In genomic region chr2:112156152-112156986, GRCh38 we compare ENCODE assay signal across 10 cellular contexts. TPM values are rescaled to one million over a fixed set of nuclear protein-coding genes. Genes with fewer than 3 reads are reported as not detected.
DNase-seq lines count a peak whose midpoint lies in the region; ATAC-seq, FAIRE-seq and TF ChIP-seq lines count a peak whose summit lies in the region.
"Had no signal": no experiment of that assay in that cellular context is flagged by ENCODE, and none has a peak within 500 bp of the region (broad histone marks: within the 10 kb centered on the region; RNA-seq: fewer than 3 reads in every experiment).

No MANE protein-coding gene starts in this region.

- peak overlapping the region; percentile 37 for H3K4me2 ChIP-seq in endothelial cell of umbilical vein (ENCODE audit: insufficient read depth, low read length)

- H3K36me3 ChIP-seq in endothelial cell of umbilical vein (ENCODE audit: control insufficient read depth in 2 of 2, extremely low read depth in 1 of 2, insufficient read depth in 2 of 2, low read length in 2 of 2), result no peaks in the 10 kb centered on the region
- H3K36me3 ChIP-seq in heart left ventricle, result no peaks in the 10 kb centered on the region

- H3K4me1 ChIP-seq in endothelial cell of umbilical vein (ENCODE audit: control insufficient read depth, extremely low read depth, insufficient read depth, low read length) (peaks cover 11% of the 10 kb centered on the region), heart left ventricle (peaks cover 0 to 11% (median 0%) of the 10 kb centered on the region in 12 donors)

- H3K9me3 ChIP-seq in endothelial cell of umbilical vein (replicated peaks; ENCODE audit: control insufficient read depth, insufficient read depth, low read length), result no peaks in the 10 kb centered on the region
- H3K9me3 ChIP-seq in heart left ventricle, result no peaks in the 10 kb centered on the region

- H3K9me1 ChIP-seq in endothelial cell of umbilical vein (replicated peaks; ENCODE audit: control insufficient read depth, extremely low read depth, insufficient read depth, low read length), result no peaks in the 10 kb centered on the region

- CTCF ChIA-PET in endothelial cell of umbilical vein (lab: Charles Lee), result interaction anchor here (1.6 kb wide), 1 partner anchor 60 kb away, joined by 5 read pairs; no protein-coding TSS in a partner anchor

- no peak overlapping the region for H3K9ac ChIP-seq in endothelial cell of umbilical vein (replicated peaks; ENCODE audit: extremely low read depth, insufficient read depth, low read length)

- no peaks in the 10 kb centered on the region for H3K79me2 ChIP-seq in endothelial cell of umbilical vein (ENCODE audit: control insufficient read depth, insufficient read depth, low read length)

- FAIRE-seq in GM12891 (lab: Jason Lieb, UNC), result peak; percentile 64
- FAIRE-seq in endothelial cell of umbilical vein (lab: Jason Lieb, UNC), result no peak
- FAIRE-seq: TTC549 had no signal

- H3K27me3 ChIP-seq in endothelial cell of umbilical vein (ENCODE audit: control insufficient read depth in 2 of 2, insufficient read depth in 2 of 2, low read length in 2 of 2), result no peaks in the 10 kb centered on the region
- no peaks in the 10 kb centered on the region for H3K27me3 ChIP-seq in heart left ventricle

- H4K20me1 ChIP-seq in endothelial cell of umbilical vein (replicated peaks; ENCODE audit: control insufficient read depth, extremely low read depth, insufficient read depth, low read length), result no peaks in the 10 kb centered on the region

- peak overlapping the region; percentile 0 for H3K27ac ChIP-seq in endothelial cell of umbilical vein (ENCODE audit: insufficient read depth, low read depth, low read length)
- no peak overlapping the region for H3K27ac ChIP-seq in heart left ventricle

- TF ChIP-seq CTCF in endothelial cell of umbilical vein (IDR thresholded peaks at IDR 0.05; ENCODE audit: extremely low read depth in 1 of 2, insufficient read depth in 1 of 2, low read depth in 1 of 2, low read length in 2 of 2), result no peak
- no peak for TF ChIP-seq CTCF in heart left ventricle (IDR thresholded peaks at IDR 0.05)

- POLR2A ChIA-PET in endothelial cell of umbilical vein (lab: Charles Lee), result no interaction called here

- intact Hi-C loops in endothelial cell of umbilical vein (cut with micrococcal nuclease), result no loop called here
- intact Hi-C loops in heart left ventricle (cut with DNase I), result no loop called here

- peak overlapping the region; percentile 43 for H2AFZ ChIP-seq in endothelial cell of umbilical vein (ENCODE audit: low read depth, low read length)

- BruUV-seq in endothelial cell of umbilical vein (replicated peaks; lab: Mats Ljungman, UMichigan), result no TSS peak

- H3K4me3 ChIP-seq in endothelial cell of umbilical vein (replicated peaks in 1 of 3; ENCODE audit: insufficient read depth in 1 of 3, low read depth in 1 of 3, low read length in 3 of 3) (no peak overlapping the region), heart left ventricle (no peak overlapping the region)

- TF ChIP-seq POLR2A in GM12891 (IDR thresholded peaks at IDR 0.05; ENCODE audit: low read depth, low read length) (no peak), endothelial cell of umbilical vein (IDR thresholded peaks at IDR 0.05; ENCODE audit: low read depth, low read length) (no peak), heart left ventricle (IDR thresholded peaks at IDR 0.05) (no peak)

- dilution Hi-C loops in endothelial cell of umbilical vein (cut with MboI; ENCODE audit: extremely low pct_ligation_motif_present, low sequenced_read_pairs), result no loop called here

- ATAC-seq in heart left ventricle (no peak), GM19467 (IDR thresholded peaks at IDR 0.05; ENCODE audit: unreplicated experiment) (no peak)

- 76 to 80% (median 77%) methylated on average over 21 of the region's 21 CpGs for WGBS in heart left ventricle, 4 donors

- no peak for DNase-seq in GM12891 (ENCODE audit: insufficient read length, low spot score)
- peak; percentile 44 for DNase-seq in activated CD4-positive, alpha-beta T cell treated with anti-CD3 and anti-CD28 coated beads, Interleukin-2, amount 50 U/mL, for 1 hour
- no peak for DNase-seq in endothelial cell of umbilical vein (ENCODE audit: low read depth, low spot score)
- DNase-seq in stimulated activated CD4-positive, alpha-beta T cell treated with anti-CD3 and anti-CD28 coated beads, Interleukin-2, amount 100 ng/mL, for 24 hours, result peak; percentile 32 to 62
- DNase-seq in heart left ventricle, result no peak
- DNase-seq in NCI-H82 (lab: John Stamatoyannopoulos, UW), result no peak
- DNase-seq in NK-92 treated with Interleukin-12 subunit alpha and Interleukin-12 subunit beta, amount 100 ng/mL, for 24 hours (lab: John Stamatoyannopoulos, UW), result no peak
- DNase-seq: hippocampal formation had no signal

TF ChIP-seq in GM12891, 5 proteins besides CTCF, POLR2A, EP300 and RAD21:
- no peak for TF ChIP-seq POLR2AphosphoS5 (IDR thresholded peaks at IDR 0.05; ENCODE audit: low read depth, low read length)

TF ChIP-seq in endothelial cell of umbilical vein, 7 proteins besides CTCF, POLR2A, EP300 and RAD21:
- TF ChIP-seq POLR2AphosphoS5 (IDR thresholded peaks at IDR 0.05; ENCODE audit: insufficient read depth, low read depth, low read length), result no peak
- TF ChIP-seq MAX (IDR thresholded peaks at IDR 0.05; ENCODE audit: insufficient read depth, insufficient read length), result no peak
- TF ChIP-seq FOS (IDR thresholded peaks at IDR 0.05; ENCODE audit: borderline replicate concordance, insufficient read depth, low read length), result no peak
- TF ChIP-seq JUN (IDR thresholded peaks at IDR 0.05; ENCODE audit: borderline replicate concordance, insufficient read depth, insufficient read length, low read depth), result no peak
- TF ChIP-seq MYC (IDR thresholded peaks at IDR 0.05; ENCODE audit: low read depth, low read length), result no peak
- TF ChIP-seq EZH2 (IDR thresholded peaks at IDR 0.05; ENCODE audit: borderline replicate concordance, low read depth, low read length, severe bottlenecking), result no peak
- TF ChIP-seq GATA2 (IDR thresholded peaks at IDR 0.05; ENCODE audit: insufficient read depth, insufficient read length, low read depth, low read length), result no peak

RNA-seq across cellular contexts. Expression of gene FBLN7, which starts 18.2 kb away (rescaled TPM):
- polyA plus RNA-seq in GM12891 (2012; ENCODE audit: low read depth, missing spikeins), result not detected
- 2.1 and 3.3 TPM in 2 replicates for total RNA-seq in endothelial cell of umbilical vein
- 3.1 and 3.4 TPM in 2 replicates for polyA plus RNA-seq in endothelial cell of umbilical vein
- 2.9 and 3.8 TPM in 2 replicates for polyA plus RNA-seq in endothelial cell of umbilical vein (2011; cell fraction: cytosol; rRNA removed)
- polyA plus RNA-seq in endothelial cell of umbilical vein (2011; cell fraction: nucleus; rRNA removed), result 2.8 and 3.1 TPM in 2 replicates
- polyA plus RNA-seq in endothelial cell of umbilical vein (2012), result 0.92 and 1.8 TPM in 2 replicates
- polyA minus RNA-seq in endothelial cell of umbilical vein, result 2.4 and 2.8 TPM in 2 replicates
- not detected for polyA minus RNA-seq in endothelial cell of umbilical vein (2011; cell fraction: cytosol; rRNA and poly(A)+ RNA removed)
- polyA minus RNA-seq in endothelial cell of umbilical vein (2011; cell fraction: nucleus; rRNA and poly(A)+ RNA removed), result 2.3 and 2.9 TPM in 2 replicates
- 1 to 10 TPM in 3 of 9 donors, under 1 TPM in 5, not detected in 1; 0.35 to 2.9 (median 0.74) TPM for total RNA-seq in heart left ventricle
- under 1 TPM; 0.23 to 0.44 TPM for polyA plus RNA-seq in heart left ventricle

Comparison
In these comparisons a context has a peak if more than half of its experiments do, and no peak if none do; other contexts are left out.
1. DNase-seq: peak in activated CD4-positive, alpha-beta T cell treated with anti-CD3 and anti-CD28 coated beads, Interleukin-2, amount 50 U/mL, for 1 hour (single experiment) and stimulated activated CD4-positive, alpha-beta T cell treated with anti-CD3 and anti-CD28 coated beads, Interleukin-2, amount 100 ng/mL, for 24 hours (2 of 2); none in GM12891 (single experiment), endothelial cell of umbilical vein (single experiment), heart left ventricle (0 of 5), NCI-H82 (single experiment) and NK-92 treated with Interleukin-12 subunit alpha and Interleukin-12 subunit beta, amount 100 ng/mL, for 24 hours (single experiment).